In genomic region chr11:71999360-71999759, GRCh38 we compare ENCODE assay signal across 1 cellular context.
TF ChIP-seq lines count a peak whose summit lies in the region.

No MANE protein-coding gene starts in this region.

TF ChIP-seq in GM12878, 131 proteins besides CTCF, POLR2A, EP300 and RAD21 (continued from another document):
- TF ChIP-seq CEBPB (IDR thresholded peaks at IDR 0.05; ENCODE audit: borderline replicate concordance in 1 of 2, low read depth in 2 of 2, low read length in 2 of 2) = no peak
- TF ChIP-seq, protein P1, sequence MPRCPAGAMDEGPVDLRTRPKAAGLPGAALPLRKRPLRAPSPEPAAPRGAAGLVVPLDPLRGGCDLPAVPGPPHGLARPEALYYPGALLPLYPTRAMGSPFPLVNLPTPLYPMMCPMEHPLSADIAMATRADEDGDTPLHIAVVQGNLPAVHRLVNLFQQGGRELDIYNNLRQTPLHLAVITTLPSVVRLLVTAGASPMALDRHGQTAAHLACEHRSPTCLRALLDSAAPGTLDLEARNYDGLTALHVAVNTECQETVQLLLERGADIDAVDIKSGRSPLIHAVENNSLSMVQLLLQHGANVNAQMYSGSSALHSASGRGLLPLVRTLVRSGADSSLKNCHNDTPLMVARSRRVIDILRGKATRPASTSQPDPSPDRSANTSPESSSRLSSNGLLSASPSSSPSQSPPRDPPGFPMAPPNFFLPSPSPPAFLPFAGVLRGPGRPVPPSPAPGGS (IDR thresholded peaks at IDR 0.05; ENCODE audit: borderline replicate concordance, insufficient read depth, low read depth, low read length, poor library complexity, severe bottlenecking) = no peak
- TF ChIP-seq GATAD2B (conservative IDR thresholded peaks at IDR 0.05; ENCODE audit: low read depth) = no peak
